In genomic region chr1:59693431-59693830, GRCh38 we compare ENCODE assay signal across 1 cellular context.
TF ChIP-seq lines count a peak whose summit lies in the region.

No MANE protein-coding gene starts in this region.

TF ChIP-seq in IMR-90, 13 proteins besides CTCF, POLR2A, EP300 and RAD21:
- TF ChIP-seq CEBPB (IDR thresholded peaks at IDR 0.05; ENCODE audit: low read depth, low read length) (no peak), BHLHE40 (IDR thresholded peaks at IDR 0.05; ENCODE audit: low read depth, low read length) (no peak), FOS (IDR thresholded peaks at IDR 0.05; ENCODE audit: low read depth, low read length) (no peak)
